23 cellular contexts compared by ENCODE assay signal in genomic region chr2:104890670-104891069, GRCh38. TPM values are rescaled to one million over a fixed set of nuclear protein-coding genes. Genes with fewer than 3 reads are reported as not detected.
"Had no signal": no experiment of that assay in that cellular context is flagged by ENCODE, and none has a peak within 500 bp of the region (broad histone marks: within the 10 kb centered on the region; RNA-seq: fewer than 3 reads in every experiment).

No MANE protein-coding gene starts in this region.

- ATAC-seq: activated CD4-positive, CD25-positive, alpha-beta regulatory T cell treated with anti-CD3 and anti-CD28 coated beads, Interleukin-2, amount 50 U/mL, for 24 hours; activated CD8-positive, alpha-beta T cell treated with anti-CD3 and anti-CD28 coated beads for 36 hours; activated T-cell treated with anti-CD3 and anti-CD28 coated beads, Interleukin-2, amount 50 U/mL, for 72 hours had no signal

- H3K36me3 Mint-ChIP-seq: activated naive CD8-positive, alpha-beta T cell treated with anti-CD3 and anti-CD28 coated beads, Interleukin-2, amount 10 ng/mL, durations not matched to agents 7 days and 5 days had no signal

- H3K36me3 ChIP-seq: adrenal gland, SJCRH30 had no signal

- H3K27ac Mint-ChIP-seq: activated CD8-positive, alpha-beta T cell treated with anti-CD3 and anti-CD28 coated beads for 36 hours; activated naive CD8-positive, alpha-beta T cell treated with anti-CD3 and anti-CD28 coated beads, Interleukin-2, amount 10 ng/mL, durations not matched to agents 7 days and 5 days; activated T-cell treated with anti-CD3 and anti-CD28 coated beads, Interleukin-2, amount 50 U/mL, for 72 hours had no signal

- H3K9ac ChIP-seq: KMS-11, SK-N-SH had no signal

- H3K4me3 Mint-ChIP-seq: activated CD8-positive, alpha-beta T cell treated with anti-CD3 and anti-CD28 coated beads for 36 hours; activated naive CD8-positive, alpha-beta T cell treated with anti-CD3 and anti-CD28 coated beads, Interleukin-2, amount 10 ng/mL, durations not matched to agents 7 days and 5 days; activated T-cell treated with anti-CD3 and anti-CD28 coated beads, Interleukin-2, amount 50 U/mL, for 72 hours had no signal

- H3K27ac ChIP-seq: adrenal gland, KMS-11, SJCRH30 had no signal

- H3K4me1 ChIP-seq: adrenal gland, SJCRH30 had no signal

- DNase-seq: activated CD4-positive, alpha-beta T cell treated with anti-CD3 and anti-CD28 coated beads for 4 hours; activated CD8-positive, alpha-beta memory T cell treated with anti-CD3 and anti-CD28 coated beads, Interleukin-2, amount 50 U/mL, for 4 hours; activated CD8-positive, alpha-beta T cell treated with anti-CD3 and anti-CD28 coated beads for 36 hours; activated naive CD4-positive, alpha-beta T cell treated with anti-CD3 and anti-CD28 coated beads, Interleukin-2, amount 50 U/mL, for 16 hours; activated naive CD8-positive, alpha-beta T cell treated with anti-CD3 and anti-CD28 coated beads, Interleukin-2, amount 10 ng/mL, durations not matched to agents 7 days and 5 days; activated T-cell treated with anti-CD3 and anti-CD28 coated beads, Interleukin-2, amount 50 U/mL, for 72 hours; adrenal gland; anterior cingulate cortex; cerebellar nuclear complex; NCI-H1092 treated with DMSO at 0.1 percent for 48 hours; NCI-H1417 treated with DMSO at 0.1 percent for 48 hours; NCI-H1694; NCI-H2029; NCI-H2107; NCI-H2171 treated with DMSO at 0.1 percent for 48 hours; NCI-H524; SJCRH30; SK-N-SH; SW 1271 had no signal

- H3K9me3 Mint-ChIP-seq: activated CD8-positive, alpha-beta T cell treated with anti-CD3 and anti-CD28 coated beads for 36 hours; activated naive CD8-positive, alpha-beta T cell treated with anti-CD3 and anti-CD28 coated beads, Interleukin-2, amount 10 ng/mL, durations not matched to agents 7 days and 5 days; activated T-cell treated with anti-CD3 and anti-CD28 coated beads, Interleukin-2, amount 50 U/mL, for 72 hours had no signal

- H3K4me3 ChIP-seq: adrenal gland, SJCRH30 had no signal

- H3K4me2 ChIP-seq: KMS-11, SK-N-SH had no signal

- H3K9me3 ChIP-seq: adrenal gland, SJCRH30, SK-N-SH had no signal

RNA-seq across cellular contexts. Expression of gene POU3F3, which starts 36.8 kb away (rescaled TPM):
- total RNA-seq: activated CD8-positive, alpha-beta T cell treated with anti-CD3 and anti-CD28 coated beads for 36 hours; activated naive CD8-positive, alpha-beta T cell treated with anti-CD3 and anti-CD28 coated beads, Interleukin-2, amount 10 ng/mL, durations not matched to agents 7 days and 5 days; activated T-cell treated with anti-CD3 and anti-CD28 coated beads, Interleukin-2, amount 50 U/mL, for 72 hours; MCF 10A; T-helper 1 cell treated with Interleukin-12 subunit alpha and Interleukin-12 subunit beta and Interleukin-4 antibody, amounts not matched to agents 30 ng/mL and 1 ng/mL, for 36 hours had no signal
- polyA plus RNA-seq: SK-N-SH had no signal
